ENCODE assay signal across 9 cellular contexts in the genomic region with DNA sequence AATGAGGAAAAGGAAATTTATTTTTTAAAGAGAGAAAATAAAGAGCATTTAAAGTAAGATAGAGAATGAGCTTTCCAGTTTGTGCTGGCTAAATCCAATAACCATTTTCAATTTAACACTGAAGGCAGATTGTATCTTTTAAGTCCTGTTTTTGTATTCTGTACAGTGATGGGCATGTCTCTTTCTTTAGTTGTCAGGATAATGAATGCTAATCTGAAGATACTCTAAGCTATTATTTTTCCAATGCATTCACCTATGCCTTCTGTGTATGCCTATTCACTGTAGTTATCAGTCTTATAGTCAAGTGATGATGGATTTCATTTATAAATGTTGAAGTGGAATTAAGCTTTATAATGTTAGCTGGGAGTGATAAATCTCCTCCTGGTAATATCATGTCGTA.
"Had no signal": no experiment of that assay in that cellular context is flagged by ENCODE, and none has a peak within 500 bp of the region (broad histone marks: within the 10 kb centered on the region; RNA-seq: fewer than 3 reads in every experiment).

No MANE protein-coding gene starts in this region.

- ATAC-seq: HCT116, K562 had no signal

- FAIRE-seq: HTR-8/SVneo, K562 had no signal

- H3K4me3 ChIP-seq: HAP-1, K562 had no signal

- H3K36me3 ChIP-seq: HAP-1 had no signal

- DNase-seq: GOT3, H7, HFFc6, IMR-90, KG1 had no signal

- H3K9me3 ChIP-seq: HAP-1 had no signal
